In the genomic region with DNA sequence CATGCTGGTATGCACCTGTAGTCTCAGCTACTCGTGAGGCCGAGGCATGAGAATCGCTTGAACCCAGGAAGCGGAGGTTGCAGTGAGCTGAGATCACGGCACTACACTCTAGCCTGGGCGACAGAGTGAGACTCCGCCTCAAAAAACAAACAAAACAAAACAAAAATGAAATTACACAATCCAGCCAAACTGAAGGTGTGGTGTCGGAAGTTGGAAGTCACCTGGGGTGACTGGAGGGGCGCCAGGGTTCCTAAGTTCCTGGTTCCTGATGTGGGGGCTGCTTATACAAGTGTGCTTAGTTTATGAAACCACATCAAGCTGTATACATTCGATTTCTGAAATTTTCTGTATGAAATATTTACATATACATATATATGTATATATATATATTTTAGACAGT, we compare ENCODE assay signal across 24 cellular contexts. TPM values are rescaled to one million over a fixed set of nuclear protein-coding genes. Genes with fewer than 3 reads are reported as not detected.
DNase-seq lines count a peak whose midpoint lies in the region; ATAC-seq, FAIRE-seq and TF ChIP-seq lines count a peak whose summit lies in the region.
"Had no signal": no experiment of that assay in that cellular context is flagged by ENCODE, and none has a peak within 500 bp of the region (broad histone marks: within the 10 kb centered on the region; RNA-seq: fewer than 3 reads in every experiment).

No MANE protein-coding gene starts in this region.

- ATAC-seq in HepG2: no peak

- H3K4me3 ChIP-seq in LNCaP clone FGC (ENCODE audit: low read depth, low read length) (no peak overlapping the region), bronchial epithelial cell (ENCODE audit: low read depth, low read length) (no peak overlapping the region), HepG2 (replicated peaks in 1 of 3; ENCODE audit: insufficient read depth in 1 of 3, low read depth in 2 of 3, low read length in 3 of 3) (no peak overlapping the region), small intestine (ENCODE audit: low read depth in 1 of 2, low read length in 2 of 2) (no peak overlapping the region)
- H3K4me3 ChIP-seq: GM23248, MG63, SK-N-MC had no signal

- in situ Hi-C loops in HepG2 (cut with HindIII; ENCODE audit: extremely low pct_ligation_motif_present, low pct_unique_long_range_greater_than_20kb): no loop called here

- peaks cover 21% of the 10 kb centered on the region for H3K79me2 ChIP-seq in HepG2 (ENCODE audit: insufficient read depth, low read length)

- H3K4me1 ChIP-seq in HepG2 (ENCODE audit: insufficient read depth, low read length): peaks cover 66% of the 10 kb centered on the region
- peaks cover 5 to 17% of the 10 kb centered on the region in 2 donors for H3K4me1 ChIP-seq in small intestine (ENCODE audit: control insufficient read depth in 2 of 2, insufficient read depth in 1 of 2, low read depth in 1 of 2, low read length in 1 of 2)

- 94% methylated on average over 10 of the region's 10 CpGs for WGBS in HepG2 (ENCODE audit: low lambda C conversion rate)
- WGBS in small intestine, 3 donors: 18 to 65% (median 33%) methylated on average over 10 of the region's 10 CpGs

- no peaks in the 10 kb centered on the region for H3K36me3 ChIP-seq in bronchial epithelial cell (ENCODE audit: control insufficient read depth, insufficient read depth, low read length)
- no peaks in the 10 kb centered on the region for H3K36me3 ChIP-seq in HepG2 (replicated peaks in 1 of 2; ENCODE audit: control insufficient read depth in 1 of 2, insufficient read depth in 2 of 2, low read length in 2 of 2)
- no peaks in the 10 kb centered on the region for H3K36me3 ChIP-seq in small intestine (ENCODE audit: control insufficient read depth in 2 of 2, insufficient read depth in 2 of 2, low read length in 2 of 2)
- H3K36me3 ChIP-seq: MG63 had no signal

- H3K27me3 ChIP-seq in bronchial epithelial cell (ENCODE audit: control insufficient read depth, insufficient read depth, low read length) (no peaks in the 10 kb centered on the region), HepG2 (ENCODE audit: control insufficient read depth in 1 of 2, insufficient read depth in 2 of 2, low read length in 2 of 2) (no peaks in the 10 kb centered on the region), small intestine (ENCODE audit: control insufficient read depth in 2 of 2, insufficient read depth in 2 of 2, low read length in 2 of 2) (no peaks in the 10 kb centered on the region)
- H3K27me3 ChIP-seq: MG63 had no signal

- H3K4me2 ChIP-seq in HepG2 (ENCODE audit: low read depth, low read length): no peak overlapping the region

- peak; percentile 27 for DNase-seq in LNCaP clone FGC (ENCODE audit: low read depth)
- peak; percentile 13 for DNase-seq in bronchial epithelial cell (ENCODE audit: low read depth)
- DNase-seq in HepG2 (ENCODE audit: low spot score): no peak
- peak; percentile 68 for DNase-seq in small intestine
- no peak for DNase-seq in D341Med (ENCODE audit: low spot score)
- no peak for DNase-seq in retina
- no peak for DNase-seq in HT-29 (ENCODE audit: low spot score)
- no peak for DNase-seq in epidermal melanocyte (ENCODE audit: insufficient read length, low spot score)
- DNase-seq: CD4-positive, alpha-beta T cell; COR-L47; DND-41; GM23248; H9; Kasumi-1; MG63; NCI-H1417; NCI-H187; NCI-H446; NCI-H526; RPMI8226; SHP77 treated with DMSO at 0.1 percent for 48 hours had no signal

- FAIRE-seq in bronchial epithelial cell (lab: Jason Lieb, UNC): no peak
- no peak for FAIRE-seq in HepG2 (lab: Jason Lieb, UNC)
- FAIRE-seq in small intestine (lab: Jason Lieb, UNC): no peak
- FAIRE-seq: A204.1, GM12891 had no signal

- H3K9me3 ChIP-seq in HepG2 (ENCODE audit: low read length) (no peaks in the 10 kb centered on the region), small intestine (ENCODE audit: control insufficient read depth, low read depth) (no peaks in the 10 kb centered on the region)
- H3K9me3 ChIP-seq: MG63 had no signal

- no peak overlapping the region for H2AFZ ChIP-seq in HepG2 (ENCODE audit: low read length)
- H2AFZ ChIP-seq: GM23248 had no signal

- no peak for TF ChIP-seq CTCF in LNCaP clone FGC (IDR thresholded peaks at IDR 0.05; ENCODE audit: control insufficient read depth, extremely low read depth, insufficient read depth)
- TF ChIP-seq CTCF in bronchial epithelial cell (IDR thresholded peaks at IDR 0.05; ENCODE audit: insufficient read depth, low read length, severe bottlenecking): no peak
- no peak for TF ChIP-seq CTCF in HepG2 (CRISPR knock-in tag; IDR thresholded peaks at IDR 0.05)

- CTCF ChIA-PET in HepG2 (lab: Yijun Ruan, JAX; ENCODE audit: low intra/inter-chr PET ratio, low total read pairs): no interaction called here

- TF ChIP-seq EP300 in HepG2 (IDR thresholded peaks at IDR 0.05; ENCODE audit: low read depth in 2 of 2, low read length in 2 of 2): no peak
- no peak for TF ChIP-seq EP300 in HepG2 (CRISPR knock-in tag; IDR thresholded peaks at IDR 0.05; ENCODE audit: borderline replicate concordance)

- TF ChIP-seq RAD21 in HepG2 (CRISPR knock-in tag; IDR thresholded peaks at IDR 0.05): no peak

- H3K9ac ChIP-seq in HepG2 (ENCODE audit: insufficient read depth, low read depth, low read length): no peak overlapping the region
- H3K9ac ChIP-seq: GM23248 had no signal

- no TSS peak for BruUV-seq in HepG2 (replicated peaks; lab: Mats Ljungman, UMichigan)

- TF ChIP-seq POLR2A in HepG2 (IDR thresholded peaks at IDR 0.05; ENCODE audit: insufficient read depth in 1 of 2, low read depth in 2 of 2, low read length in 2 of 2): no peak

- intact Hi-C loops in HepG2 (cut with micrococcal nuclease; ENCODE audit: unreplicated experiment): no loop called here

- POLR2A ChIA-PET in HepG2 (lab: Yijun Ruan, JAX): interaction anchor here (1.3 kb wide), 1 partner anchor 33 kb away, joined by 5 read pairs; the partner anchor contains the start of genes CRAT and PTPA

- H4K20me1 ChIP-seq in HepG2 (ENCODE audit: insufficient read depth, low read length): no peaks in the 10 kb centered on the region

- H3K27ac ChIP-seq in HepG2 (ENCODE audit: extremely low read length, insufficient read depth, low read length) (peak overlapping the region; percentile 13), small intestine (ENCODE audit: low read depth in 1 of 2, low read length in 1 of 2) (peak overlapping the region; percentile 90 to 92)
- H3K27ac ChIP-seq: GM23248, SK-N-MC had no signal

RNA-seq across cellular contexts. Expression of gene DOLPP1, which starts 3.7 kb away (rescaled TPM):
- total RNA-seq in bronchial epithelial cell: 10.0 and 10.8 TPM in 2 replicates
- 15.1 and 34.1 TPM in 2 replicates for total RNA-seq in HepG2 (2016; rRNA removed; fragmentation: Illumina TruSeq; extraction: Trizol)
- 4.4 and 4.8 TPM in 2 replicates for total RNA-seq in HepG2 (2016; cell fraction: cytosol; rRNA removed; fragmentation: Illumina TruSeq; extraction: Trizol; ENCODE audit: low read depth)
- total RNA-seq in HepG2 (2016; cell fraction: insoluble cytoplasmic fraction; rRNA removed; fragmentation: Illumina TruSeq; extraction: Trizol): 14.3 and 33.9 TPM in 2 replicates
- 11.5 and 12.2 TPM in 2 replicates for total RNA-seq in HepG2 (2016; cell fraction: membrane; rRNA removed; fragmentation: Illumina TruSeq; extraction: Trizol)
- 27.9 and 34.5 TPM in 2 replicates for total RNA-seq in HepG2 (2016; cell fraction: nucleus; rRNA removed; fragmentation: Illumina TruSeq; extraction: Trizol)
- 20.9 and 21.0 TPM in 2 replicates for polyA plus RNA-seq in HepG2 (2011; rRNA removed)
- polyA plus RNA-seq in HepG2 (2011; cell fraction: cytosol; rRNA removed): 18.4 and 24.7 TPM in 2 replicates
- polyA plus RNA-seq in HepG2 (2011; cell fraction: nucleus; rRNA removed): 17.8 and 22.4 TPM in 2 replicates
- polyA plus RNA-seq in HepG2 (2012): 7.5 and 9.0 TPM in 2 replicates
- 3.5 and 3.7 TPM in 2 replicates for polyA plus RNA-seq in HepG2 (2016; cell fraction: cytosol; fragmentation: Illumina TruSeq; extraction: Trizol; ENCODE audit: low read depth)
- polyA plus RNA-seq in HepG2 (2016; cell fraction: insoluble cytoplasmic fraction; fragmentation: Illumina TruSeq; extraction: Trizol; ENCODE audit: low read depth): 15.8 and 16.0 TPM in 2 replicates
- 6.2 and 7.2 TPM in 2 replicates for polyA plus RNA-seq in HepG2 (2016; cell fraction: membrane; fragmentation: Illumina TruSeq; extraction: Trizol; ENCODE audit: low read depth)
- polyA plus RNA-seq in HepG2 (2016; cell fraction: nucleus; fragmentation: Illumina TruSeq; extraction: Trizol; ENCODE audit: insufficient read depth, low read depth): 48.2 and 51.4 TPM in 2 replicates
- polyA minus RNA-seq in HepG2 (2011; rRNA and poly(A)+ RNA removed; ENCODE audit: low replicate concordance): 31.9 and 42.4 TPM in 2 replicates
- polyA minus RNA-seq in HepG2 (2011; cell fraction: cytosol; rRNA and poly(A)+ RNA removed): 9.3 and 12.5 TPM in 2 replicates
- 4.4 and 6.6 TPM in 2 replicates for polyA minus RNA-seq in HepG2 (2011; cell fraction: nucleus; rRNA and poly(A)+ RNA removed)
- 10 to 100 TPM; 28.4 to 34.9 (median 28.6) TPM for polyA plus RNA-seq in small intestine
- total RNA-seq in HT-29 (2014; rRNA removed; shearing (Covaris generic)): 45.4 and 50.8 TPM in 2 replicates

RNA-seq across cellular contexts. Expression of gene CRAT, which starts 33.4 kb away (rescaled TPM):
- total RNA-seq in bronchial epithelial cell (13.7 and 40.2 TPM in 2 replicates), HepG2 (2016; rRNA removed; fragmentation: Illumina TruSeq; extraction: Trizol) (26.6 and 29.3 TPM in 2 replicates)
- 13.7 and 20.3 TPM in 2 replicates for total RNA-seq in HepG2 (2016; cell fraction: cytosol; rRNA removed; fragmentation: Illumina TruSeq; extraction: Trizol; ENCODE audit: low read depth)
- 24.5 and 28.0 TPM in 2 replicates for total RNA-seq in HepG2 (2016; cell fraction: insoluble cytoplasmic fraction; rRNA removed; fragmentation: Illumina TruSeq; extraction: Trizol)
- 27.1 and 32.0 TPM in 2 replicates for total RNA-seq in HepG2 (2016; cell fraction: membrane; rRNA removed; fragmentation: Illumina TruSeq; extraction: Trizol)
- total RNA-seq in HepG2 (2016; cell fraction: nucleus; rRNA removed; fragmentation: Illumina TruSeq; extraction: Trizol): 17.6 and 18.1 TPM in 2 replicates
- polyA plus RNA-seq in HepG2 (2011; rRNA removed) (26.1 and 31.1 TPM in 2 replicates), small intestine (100 to 1,000 TPM in 2 of 3 donors, 10 to 100 TPM in 1; 55.0 to 122 (median 103) TPM)
- 21.4 and 24.4 TPM in 2 replicates for polyA plus RNA-seq in HepG2 (2011; cell fraction: cytosol; rRNA removed)
- 62.4 and 63.9 TPM in 2 replicates for polyA plus RNA-seq in HepG2 (2011; cell fraction: nucleus; rRNA removed)
- 32.3 and 32.7 TPM in 2 replicates for polyA plus RNA-seq in HepG2 (2012)
- 18.5 and 23.3 TPM in 2 replicates for polyA plus RNA-seq in HepG2 (2016; cell fraction: cytosol; fragmentation: Illumina TruSeq; extraction: Trizol; ENCODE audit: low read depth)
- 27.2 and 34.4 TPM in 2 replicates for polyA plus RNA-seq in HepG2 (2016; cell fraction: insoluble cytoplasmic fraction; fragmentation: Illumina TruSeq; extraction: Trizol; ENCODE audit: low read depth)
- 26.8 and 32.7 TPM in 2 replicates for polyA plus RNA-seq in HepG2 (2016; cell fraction: membrane; fragmentation: Illumina TruSeq; extraction: Trizol; ENCODE audit: low read depth)
- 29.5 and 29.9 TPM in 2 replicates for polyA plus RNA-seq in HepG2 (2016; cell fraction: nucleus; fragmentation: Illumina TruSeq; extraction: Trizol; ENCODE audit: insufficient read depth, low read depth)
- 7.1 and 60.6 TPM in 2 replicates for polyA minus RNA-seq in HepG2 (2011; rRNA and poly(A)+ RNA removed; ENCODE audit: low replicate concordance)
- polyA minus RNA-seq in HepG2 (2011; cell fraction: cytosol; rRNA and poly(A)+ RNA removed): 24.5 and 25.6 TPM in 2 replicates
- polyA minus RNA-seq in HepG2 (2011; cell fraction: nucleus; rRNA and poly(A)+ RNA removed): 11.7 and 16.0 TPM in 2 replicates
- total RNA-seq in HT-29 (2014; rRNA removed; shearing (Covaris generic)): 37.4 and 43.7 TPM in 2 replicates

RNA-seq across cellular contexts. Expression of gene PTPA, which starts 34.0 kb away (rescaled TPM):
- 39.5 and 76.0 TPM in 2 replicates for total RNA-seq in bronchial epithelial cell
- 105 and 109 TPM in 2 replicates for total RNA-seq in HepG2 (2016; rRNA removed; fragmentation: Illumina TruSeq; extraction: Trizol)
- total RNA-seq in HepG2 (2016; cell fraction: cytosol; rRNA removed; fragmentation: Illumina TruSeq; extraction: Trizol; ENCODE audit: low read depth): 13.7 and 14.3 TPM in 2 replicates
- 107 and 108 TPM in 2 replicates for total RNA-seq in HepG2 (2016; cell fraction: insoluble cytoplasmic fraction; rRNA removed; fragmentation: Illumina TruSeq; extraction: Trizol)
- total RNA-seq in HepG2 (2016; cell fraction: membrane; rRNA removed; fragmentation: Illumina TruSeq; extraction: Trizol): 42.5 and 49.9 TPM in 2 replicates
- 57.5 and 66.5 TPM in 2 replicates for total RNA-seq in HepG2 (2016; cell fraction: nucleus; rRNA removed; fragmentation: Illumina TruSeq; extraction: Trizol)
- 79.3 and 86.0 TPM in 2 replicates for polyA plus RNA-seq in HepG2 (2011; rRNA removed)
- 78.6 and 93.8 TPM in 2 replicates for polyA plus RNA-seq in HepG2 (2011; cell fraction: cytosol; rRNA removed)
- polyA plus RNA-seq in HepG2 (2011; cell fraction: nucleus; rRNA removed): 64.7 and 73.4 TPM in 2 replicates
- polyA plus RNA-seq in HepG2 (2012): 58.7 and 58.8 TPM in 2 replicates
- 12.7 and 14.2 TPM in 2 replicates for polyA plus RNA-seq in HepG2 (2016; cell fraction: cytosol; fragmentation: Illumina TruSeq; extraction: Trizol; ENCODE audit: low read depth)
- 95.6 and 101 TPM in 2 replicates for polyA plus RNA-seq in HepG2 (2016; cell fraction: insoluble cytoplasmic fraction; fragmentation: Illumina TruSeq; extraction: Trizol; ENCODE audit: low read depth)
- polyA plus RNA-seq in HepG2 (2016; cell fraction: membrane; fragmentation: Illumina TruSeq; extraction: Trizol; ENCODE audit: low read depth): 35.2 and 36.7 TPM in 2 replicates
- 80.4 and 88.7 TPM in 2 replicates for polyA plus RNA-seq in HepG2 (2016; cell fraction: nucleus; fragmentation: Illumina TruSeq; extraction: Trizol; ENCODE audit: insufficient read depth, low read depth)
- polyA minus RNA-seq in HepG2 (2011; rRNA and poly(A)+ RNA removed; ENCODE audit: low replicate concordance): 104 and 215 TPM in 2 replicates
- 57.5 and 58.2 TPM in 2 replicates for polyA minus RNA-seq in HepG2 (2011; cell fraction: cytosol; rRNA and poly(A)+ RNA removed)
- polyA minus RNA-seq in HepG2 (2011; cell fraction: nucleus; rRNA and poly(A)+ RNA removed): 32.4 and 34.9 TPM in 2 replicates
- 100 to 1,000 TPM in 1 of 3 donors, 10 to 100 TPM in 2; 50.8 to 113 (median 55.9) TPM for polyA plus RNA-seq in small intestine
- total RNA-seq in HT-29 (2014; rRNA removed; shearing (Covaris generic)): 206 and 210 TPM in 2 replicates

RNA-seq across cellular contexts. Expression of gene MIGA2, which starts 40.8 kb away (rescaled TPM):
- total RNA-seq in bronchial epithelial cell (12.6 and 25.0 TPM in 2 replicates), HepG2 (2016; rRNA removed; fragmentation: Illumina TruSeq; extraction: Trizol) (8.9 and 17.1 TPM in 2 replicates)
- 5.8 TPM in 2 replicates for total RNA-seq in HepG2 (2016; cell fraction: cytosol; rRNA removed; fragmentation: Illumina TruSeq; extraction: Trizol; ENCODE audit: low read depth)
- 8.3 and 17.7 TPM in 2 replicates for total RNA-seq in HepG2 (2016; cell fraction: insoluble cytoplasmic fraction; rRNA removed; fragmentation: Illumina TruSeq; extraction: Trizol)
- 6.6 and 6.9 TPM in 2 replicates for total RNA-seq in HepG2 (2016; cell fraction: membrane; rRNA removed; fragmentation: Illumina TruSeq; extraction: Trizol)
- 22.2 and 26.2 TPM in 2 replicates for total RNA-seq in HepG2 (2016; cell fraction: nucleus; rRNA removed; fragmentation: Illumina TruSeq; extraction: Trizol)
- polyA plus RNA-seq in HepG2 (2011; rRNA removed) (10.8 and 12.2 TPM in 2 replicates), small intestine (100 to 1,000 TPM in 1 of 3 donors, 10 to 100 TPM in 2; 33.9 to 127 (median 88.1) TPM)
- polyA plus RNA-seq in HepG2 (2011; cell fraction: cytosol; rRNA removed): 4.8 and 7.2 TPM in 2 replicates
- 118 and 145 TPM in 2 replicates for polyA plus RNA-seq in HepG2 (2011; cell fraction: nucleus; rRNA removed)
- 3.9 and 9.8 TPM in 2 replicates for polyA plus RNA-seq in HepG2 (2012)
- polyA plus RNA-seq in HepG2 (2016; cell fraction: cytosol; fragmentation: Illumina TruSeq; extraction: Trizol; ENCODE audit: low read depth): 1.3 and 1.6 TPM in 2 replicates
- 5.8 and 6.3 TPM in 2 replicates for polyA plus RNA-seq in HepG2 (2016; cell fraction: insoluble cytoplasmic fraction; fragmentation: Illumina TruSeq; extraction: Trizol; ENCODE audit: low read depth)
- polyA plus RNA-seq in HepG2 (2016; cell fraction: membrane; fragmentation: Illumina TruSeq; extraction: Trizol; ENCODE audit: low read depth): 3.4 and 4.3 TPM in 2 replicates
- 44.0 and 50.8 TPM in 2 replicates for polyA plus RNA-seq in HepG2 (2016; cell fraction: nucleus; fragmentation: Illumina TruSeq; extraction: Trizol; ENCODE audit: insufficient read depth, low read depth)
- 17.4 and 26.1 TPM in 2 replicates for polyA minus RNA-seq in HepG2 (2011; rRNA and poly(A)+ RNA removed; ENCODE audit: low replicate concordance)
- polyA minus RNA-seq in HepG2 (2011; cell fraction: cytosol; rRNA and poly(A)+ RNA removed): 4.4 and 5.0 TPM in 2 replicates
- polyA minus RNA-seq in HepG2 (2011; cell fraction: nucleus; rRNA and poly(A)+ RNA removed): 18.5 and 19.6 TPM in 2 replicates
- total RNA-seq in HT-29 (2014; rRNA removed; shearing (Covaris generic)): 64.8 and 66.6 TPM in 2 replicates

RNA-seq across cellular contexts. Expression of gene SH3GLB2, which starts 49.1 kb away (rescaled TPM):
- 50.5 and 98.1 TPM in 2 replicates for total RNA-seq in bronchial epithelial cell
- total RNA-seq in HepG2 (2016; rRNA removed; fragmentation: Illumina TruSeq; extraction: Trizol): 10.5 and 24.0 TPM in 2 replicates
- 5.7 and 6.3 TPM in 2 replicates for total RNA-seq in HepG2 (2016; cell fraction: cytosol; rRNA removed; fragmentation: Illumina TruSeq; extraction: Trizol; ENCODE audit: low read depth)
- total RNA-seq in HepG2 (2016; cell fraction: insoluble cytoplasmic fraction; rRNA removed; fragmentation: Illumina TruSeq; extraction: Trizol): 10.1 and 22.9 TPM in 2 replicates
- total RNA-seq in HepG2 (2016; cell fraction: membrane; rRNA removed; fragmentation: Illumina TruSeq; extraction: Trizol): 9.8 and 12.3 TPM in 2 replicates
- total RNA-seq in HepG2 (2016; cell fraction: nucleus; rRNA removed; fragmentation: Illumina TruSeq; extraction: Trizol): 28.6 and 31.6 TPM in 2 replicates
- polyA plus RNA-seq in HepG2 (2011; rRNA removed): 40.6 and 68.0 TPM in 2 replicates
- polyA plus RNA-seq in HepG2 (2011; cell fraction: cytosol; rRNA removed): 23.7 and 25.8 TPM in 2 replicates
- polyA plus RNA-seq in HepG2 (2011; cell fraction: nucleus; rRNA removed): 356 and 393 TPM in 2 replicates
- 17.4 and 18.7 TPM in 2 replicates for polyA plus RNA-seq in HepG2 (2012)
- 7.5 and 8.5 TPM in 2 replicates for polyA plus RNA-seq in HepG2 (2016; cell fraction: cytosol; fragmentation: Illumina TruSeq; extraction: Trizol; ENCODE audit: low read depth)
- 13.7 and 15.9 TPM in 2 replicates for polyA plus RNA-seq in HepG2 (2016; cell fraction: insoluble cytoplasmic fraction; fragmentation: Illumina TruSeq; extraction: Trizol; ENCODE audit: low read depth)
- 11.0 and 13.2 TPM in 2 replicates for polyA plus RNA-seq in HepG2 (2016; cell fraction: membrane; fragmentation: Illumina TruSeq; extraction: Trizol; ENCODE audit: low read depth)
- polyA plus RNA-seq in HepG2 (2016; cell fraction: nucleus; fragmentation: Illumina TruSeq; extraction: Trizol; ENCODE audit: insufficient read depth, low read depth): 80.7 and 100 TPM in 2 replicates
- 29.6 and 163 TPM in 2 replicates for polyA minus RNA-seq in HepG2 (2011; rRNA and poly(A)+ RNA removed; ENCODE audit: low replicate concordance)
- polyA minus RNA-seq in HepG2 (2011; cell fraction: cytosol; rRNA and poly(A)+ RNA removed): 10.4 and 14.1 TPM in 2 replicates
- 20.3 and 22.6 TPM in 2 replicates for polyA minus RNA-seq in HepG2 (2011; cell fraction: nucleus; rRNA and poly(A)+ RNA removed)
- polyA plus RNA-seq in small intestine: 100 to 1,000 TPM in 1 of 3 donors, 10 to 100 TPM in 2; 88.6 to 112 (median 96.1) TPM
- 118 and 146 TPM in 2 replicates for total RNA-seq in HT-29 (2014; rRNA removed; shearing (Covaris generic))

Comparison
In these comparisons a context has a peak if more than half of its experiments do, and no peak if none do; other contexts are left out.
1. DNase-seq: peak in LNCaP clone FGC (single experiment), bronchial epithelial cell (single experiment) and small intestine (single experiment); none in HepG2 (single experiment), D341Med (single experiment), retina (single experiment), HT-29 (single experiment) and epidermal melanocyte (single experiment).